Comparison of ENCODE assay signal across 17 cellular contexts in genomic region chr2:20539776-20540586, GRCh38.
DNase-seq lines count a peak whose midpoint lies in the region; ATAC-seq, FAIRE-seq and TF ChIP-seq lines count a peak whose summit lies in the region.
"Had no signal": no experiment of that assay in that cellular context is flagged by ENCODE, and none has a peak within 500 bp of the region (broad histone marks: within the 10 kb centered on the region; RNA-seq: fewer than 3 reads in every experiment).

No MANE protein-coding gene starts in this region.

- H3K4me3 ChIP-seq in A549: no peak overlapping the region
- H3K4me3 ChIP-seq in HEK293 (ENCODE audit: low read depth, low read length): no peak overlapping the region
- H3K4me3 ChIP-seq: GM23338 had no signal

- H3K27ac ChIP-seq in A549: peak overlapping the region; percentile 51 to 72; a peak in 4 of 6 replicates
- no peak overlapping the region for H3K27ac ChIP-seq in HEK293 (ENCODE audit: extremely low read depth, low read depth, low read length)

- FAIRE-seq in A549 (lab: Jason Lieb, UNC): no peak
- FAIRE-seq: islet of Langerhans had no signal

- CTCF ChIA-PET in A549 (lab: Yijun Ruan, JAX): no interaction called here
- CTCF ChIA-PET in HEK293 (lab: Yijun Ruan, JAX): interaction anchor here (0.6 kb wide), 1 partner anchor 42 kb away, joined by 3 read pairs; no protein-coding TSS in a partner anchor

- no peak for TF ChIP-seq RAD21 in A549 (conservative IDR thresholded peaks at IDR 0.05 in 1 of 2, IDR thresholded peaks at IDR 0.05 in 1 of 2)

- no peak for TF ChIP-seq POLR2A in A549 (IDR thresholded peaks at IDR 0.05; ENCODE audit: low read length)

- peak overlapping the region; percentile 32; the same call in 2 of the 3 replicates for H3K4me2 ChIP-seq in A549
- H3K4me2 ChIP-seq: GM23338 had no signal

- TF ChIP-seq CTCF in A549 (IDR thresholded peaks at IDR 0.05) (no peak), HEK293 (tag by site-specific recombination; IDR thresholded peaks at IDR 0.05) (no peak), omental fat pad (IDR thresholded peaks at IDR 0.05) (no peak)

- H3K9me3 ChIP-seq in A549 (no peaks in the 10 kb centered on the region), HEK293 (ENCODE audit: control insufficient read depth, insufficient read depth, low read depth, low read length) (no peaks in the 10 kb centered on the region)

- H3K4me1 ChIP-seq in A549: peaks cover 27% of the 10 kb centered on the region
- no peaks in the 10 kb centered on the region for H3K4me1 ChIP-seq in HEK293 (ENCODE audit: control insufficient read depth, insufficient read depth, low read length)

- POLR2A ChIA-PET in A549 (lab: Yijun Ruan, JAX): no interaction called here
- POLR2A ChIA-PET in HEK293 (lab: Yijun Ruan, JAX): no interaction called here

- DNase-seq in A549 (ENCODE audit: low read depth in 1 of 2, low spot score in 1 of 2) (no peak), omental fat pad (ENCODE audit: low spot score) (no peak), foreskin melanocyte (no peak), Ammon's horn (ENCODE audit: low spot score) (no peak)
- DNase-seq: activated CD4-positive, CD25-positive, alpha-beta regulatory T cell treated with anti-CD3 and anti-CD28 coated beads, Interleukin-2, amount 50 U/mL, for 72 hours; activated T-cell treated with anti-CD3 and anti-CD28 coated beads, Interleukin-2, amount 50 U/mL, for 1 hour; AML-193; amniotic stem cell; dermis blood vessel endothelial cell; DND-41; PC-3 had no signal

- 83% methylated on average over 26 of the region's 26 CpGs for WGBS in A549 (ENCODE audit: missing lambda C conversion rate)

- no peaks in the 10 kb centered on the region for H3K36me3 ChIP-seq in HEK293 (ENCODE audit: control insufficient read depth in 2 of 2, insufficient read depth in 1 of 2, low read length in 2 of 2)

- TF ChIP-seq EP300 in A549 (IDR thresholded peaks at IDR 0.05): no peak

- peak; percentile 4 to 9; a peak in 2 of 6 replicates for ATAC-seq in A549
- peak; percentile 63 for ATAC-seq in esophagus mucosa
- ATAC-seq in omental fat pad (ENCODE audit: low FRiP score): peak; percentile 42
- ATAC-seq in HG02571 (IDR thresholded peaks at IDR 0.05; ENCODE audit: unreplicated experiment): no peak
- no peak for ATAC-seq in GM21528 (IDR thresholded peaks at IDR 0.05; ENCODE audit: low FRiP score, unreplicated experiment)
- ATAC-seq: GM23338, PC-3 had no signal

TF ChIP-seq in A549, 52 proteins besides CTCF, POLR2A, EP300 and RAD21:
- no peak for TF ChIP-seq CHD4 (IDR thresholded peaks at IDR 0.05; ENCODE audit: borderline replicate concordance)
- no peak for TF ChIP-seq SMC3 (IDR thresholded peaks at IDR 0.05)
- TF ChIP-seq CEBPB (IDR thresholded peaks at IDR 0.05): no peak
- no peak for TF ChIP-seq FOSL2 (IDR thresholded peaks at IDR 0.05)
- no peak for TF ChIP-seq FOSL2 (CRISPR knock-in tag; IDR thresholded peaks at IDR 0.05)
- no peak for TF ChIP-seq CBX2 (IDR thresholded peaks at IDR 0.05; ENCODE audit: borderline replicate concordance, low read depth)
- TF ChIP-seq ZC3H11A (IDR thresholded peaks at IDR 0.05): no peak
- no peak for TF ChIP-seq TP53 (CRISPR knock-in tag; IDR thresholded peaks at IDR 0.05)

TF ChIP-seq in HEK293, 187 proteins besides CTCF, POLR2A, EP300 and RAD21:
- TF ChIP-seq EGR2 (tag by site-specific recombination; IDR thresholded peaks at IDR 0.05; ENCODE audit: low read depth) (0 out of 2 replicates have a peak, but pooled peaks have one; percentile 14), ZIC2 (tag by site-specific recombination; IDR thresholded peaks at IDR 0.05) (peak; percentile 49; the same call in 1 of the 2 replicates), ZNF280C (tag by site-specific recombination; IDR thresholded peaks at IDR 0.05) (no peak)

Comparison
In these comparisons a context has a peak if more than half of its experiments do, and no peak if none do; other contexts are left out.
1. ATAC-seq: peak in A549 (2 of 2), esophagus mucosa (single experiment) and omental fat pad (single experiment); none in HG02571 (single experiment) and GM21528 (single experiment).